1 cellular context compared by ENCODE assay signal in genomic region chr1:203799157-203799556, GRCh38.
TF ChIP-seq lines count a peak whose summit lies in the region.

No MANE protein-coding gene starts in this region.

TF ChIP-seq in GM12878, 131 proteins besides CTCF, POLR2A, EP300 and RAD21:
- TF ChIP-seq USF2 (IDR thresholded peaks at IDR 0.05; ENCODE audit: borderline replicate concordance, low read depth, low read length): no peak
- no peak for TF ChIP-seq TCF7 (IDR thresholded peaks at IDR 0.05; ENCODE audit: borderline replicate concordance)
- no peak for TF ChIP-seq HSF1 (IDR thresholded peaks at IDR 0.05; ENCODE audit: low read depth, low read length)
- TF ChIP-seq IRF3 (IDR thresholded peaks at IDR 0.05): no peak
- no peak for TF ChIP-seq DPF2 (IDR thresholded peaks at IDR 0.05)
- no peak for TF ChIP-seq ZNF24 (IDR thresholded peaks at IDR 0.05)
